ENCODE assay signal across 23 cellular contexts in genomic region chr10:126674741-126675515, GRCh38. TPM values are rescaled to one million over a fixed set of nuclear protein-coding genes. Genes with fewer than 3 reads are reported as not detected.
DNase-seq lines count a peak whose midpoint lies in the region; ATAC-seq and TF ChIP-seq lines count a peak whose summit lies in the region.
"Had no signal": no experiment of that assay in that cellular context is flagged by ENCODE, and none has a peak within 500 bp of the region (broad histone marks: within the 10 kb centered on the region; RNA-seq: fewer than 3 reads in every experiment).

No MANE protein-coding gene starts in this region.

- no peak for ATAC-seq in HG03139 (IDR thresholded peaks at IDR 0.05; ENCODE audit: unreplicated experiment)
- ATAC-seq: K562, Panc1 had no signal

- no peak for TF ChIP-seq POLR2A in thyroid gland (IDR thresholded peaks at IDR 0.05)

- intact Hi-C loops in head of caudate nucleus (cut with DNase I): no loop called here
- intact Hi-C loops in thyroid gland (cut with DNase I): no loop called here

- no peak overlapping the region for H3K4me3 ChIP-seq in thyroid gland (replicated peaks in 1 of 3)
- H3K4me3 ChIP-seq: GM23248, K562 had no signal

- DNase-seq in DMS 273 (lab: John Stamatoyannopoulos, UW; ENCODE audit: unreplicated experiment) (peak; percentile 29), DMS 273 treated with DMSO at 0.1 percent for 48 hours (lab: John Stamatoyannopoulos, UW) (no peak), head of caudate nucleus (peak in 25 of 42 donors; percentile 29 to 85 (median 61)), pons (ENCODE audit: low spot score) (peak; percentile 90), NCI-H2227 (lab: John Stamatoyannopoulos, UW; ENCODE audit: unreplicated experiment) (no peak), thyroid gland (no peak)
- DNase-seq: BE2C; CD8-positive, alpha-beta memory T cell; GM23248; H7; Kasumi-1; NCI-H1105; NCI-H1436 treated with DMSO at 0.1 percent for 48 hours; NCI-H187 treated with DMSO at 0.1 percent for 48 hours; NCI-H446 treated with DMSO at 0.1 percent for 48 hours; NCI-H69; SHP77 had no signal

- no peak for TF ChIP-seq CTCF in thyroid gland (IDR thresholded peaks at IDR 0.05)

- H3K27me3 ChIP-seq in thyroid gland: no peaks in the 10 kb centered on the region
- H3K27me3 ChIP-seq: BE2C had no signal

- no peaks in the 10 kb centered on the region for H3K36me3 ChIP-seq in thyroid gland
- H3K36me3 ChIP-seq: BE2C had no signal

- no peaks in the 10 kb centered on the region for H3K9me3 ChIP-seq in thyroid gland
- H3K9me3 ChIP-seq: BE2C had no signal

- H3K27ac ChIP-seq in thyroid gland: no peak overlapping the region
- H3K27ac ChIP-seq: 22Rv1, GM23248, RWPE1 had no signal

- 76 to 77% methylated on average over 6 of the region's 6 CpGs for WGBS in thyroid gland, 2 donors

- peaks cover 0 to 16% of the 10 kb centered on the region in 2 donors for H3K4me1 ChIP-seq in thyroid gland
- H3K4me1 ChIP-seq: BE2C had no signal

RNA-seq across cellular contexts. Expression of gene C10orf90, which starts 4.4 kb away (rescaled TPM):
- 1 to 10 TPM in 3 of 4 donors, under 1 TPM in 1; 0.45 to 5.1 (median 2.0) TPM for total RNA-seq in thyroid gland
- total RNA-seq: CD8-positive, alpha-beta memory T cell; K562; OCI-LY7 had no signal

Comparison
In these comparisons a context has a peak if more than half of its experiments do, and no peak if none do; other contexts are left out.
1. DNase-seq: peak in DMS 273 (single experiment), head of caudate nucleus (25 of 42) and pons (single experiment); none in DMS 273 treated with DMSO at 0.1 percent for 48 hours (single experiment), NCI-H2227 (single experiment) and thyroid gland (0 of 2).